In genomic region chr2:141767051-141767450, GRCh38 we compare ENCODE assay signal across 19 cellular contexts.
DNase-seq lines count a peak whose midpoint lies in the region; ATAC-seq, FAIRE-seq and TF ChIP-seq lines count a peak whose summit lies in the region.
"Had no signal": no experiment of that assay in that cellular context is flagged by ENCODE, and none has a peak within 500 bp of the region (broad histone marks: within the 10 kb centered on the region; RNA-seq: fewer than 3 reads in every experiment).

No MANE protein-coding gene starts in this region.

- H3K4me1 ChIP-seq in astrocyte (ENCODE audit: insufficient read depth, low read length): peaks cover 15% of the 10 kb centered on the region

- DNase-seq in A172 (ENCODE audit: low spot score) (peak; percentile 87), HTR-8/SVneo (ENCODE audit: insufficient read length, low spot score) (peak; percentile 33), astrocyte (ENCODE audit: low read depth) (peak; percentile 92), glomerular visceral epithelial cell (ENCODE audit: extremely low spot score) (peak; percentile 85), GDM1 (lab: John Stamatoyannopoulos, UW) (no peak)
- DNase-seq in effector CD4-positive, alpha-beta T cell: no peak
- DNase-seq: activated naive CD8-positive, alpha-beta T cell treated with anti-CD3 and anti-CD28 coated beads for 36 hours; NCI-H2081 treated with DMSO at 0.1 percent for 48 hours; NK-92 treated with Interleukin-12 subunit alpha and Interleukin-12 subunit beta, amount 100 ng/mL, for 24 hours; small intestine had no signal

- H4K20me1 ChIP-seq in astrocyte (ENCODE audit: insufficient read depth, low read length): no peaks in the 10 kb centered on the region

- H2AFZ ChIP-seq in astrocyte (ENCODE audit: low read depth, low read length): no peak overlapping the region

- no peaks in the 10 kb centered on the region for H3K9me3 Mint-ChIP-seq in astrocyte (ENCODE audit: unreplicated experiment)

- H3K9me3 ChIP-seq in astrocyte (ENCODE audit: insufficient read depth, low read depth, low read length): no peaks in the 10 kb centered on the region
- H3K9me3 ChIP-seq: neutrophil had no signal

- H3K27me3 ChIP-seq in astrocyte (ENCODE audit: insufficient read depth, low read length): no peaks in the 10 kb centered on the region
- H3K27me3 ChIP-seq: neutrophil had no signal

- no peak for FAIRE-seq in HTR-8/SVneo (lab: Jason Lieb, UNC)
- FAIRE-seq in astrocyte (lab: Jason Lieb, UNC): peak; percentile 45
- FAIRE-seq: A204.1, GM18507, H1, small intestine had no signal

- no peak for TF ChIP-seq CTCF in astrocyte (IDR thresholded peaks at IDR 0.05; ENCODE audit: insufficient read depth, low read depth, low read length)

- H3K27ac ChIP-seq in astrocyte (ENCODE audit: low read depth, low read length): peak overlapping the region; percentile 32
- H3K27ac ChIP-seq: coronary artery, neutrophil had no signal

- no peak overlapping the region for H3K9ac ChIP-seq in astrocyte (ENCODE audit: low read length)

- no peak overlapping the region for H3K4me3 ChIP-seq in astrocyte (ENCODE audit: insufficient read depth, low read depth, low read length)
- H3K4me3 ChIP-seq: coronary artery had no signal

- peaks cover 19% of the 10 kb centered on the region for H3K4me1 Mint-ChIP-seq in astrocyte (ENCODE audit: low read depth, unreplicated experiment)
- H3K4me1 Mint-ChIP-seq: activated naive CD8-positive, alpha-beta T cell treated with anti-CD3 and anti-CD28 coated beads for 36 hours had no signal

- H3K79me2 ChIP-seq in astrocyte (ENCODE audit: insufficient read depth, low read length): no peaks in the 10 kb centered on the region

- ATAC-seq in HG03045 (IDR thresholded peaks at IDR 0.05; ENCODE audit: unreplicated experiment): no peak
- no peak for ATAC-seq in GM19467 (IDR thresholded peaks at IDR 0.05; ENCODE audit: unreplicated experiment)
- ATAC-seq: activated CD4-positive, CD25-positive, alpha-beta regulatory T cell treated with anti-CD3 and anti-CD28 coated beads, Interleukin-2, amount 50 U/mL, for 24 hours; esophagus mucosa had no signal

- H3K27ac Mint-ChIP-seq in astrocyte (ENCODE audit: unreplicated experiment): peak overlapping the region; percentile 64
- H3K27ac Mint-ChIP-seq: activated naive CD8-positive, alpha-beta T cell treated with anti-CD3 and anti-CD28 coated beads for 36 hours had no signal

- no peaks in the 10 kb centered on the region for H3K27me3 Mint-ChIP-seq in astrocyte (ENCODE audit: low read depth, unreplicated experiment)
- H3K27me3 Mint-ChIP-seq: activated naive CD8-positive, alpha-beta T cell treated with anti-CD3 and anti-CD28 coated beads for 36 hours had no signal

- H3K4me2 ChIP-seq in astrocyte (ENCODE audit: low read length): peak overlapping the region; percentile 36

- H3K36me3 ChIP-seq in astrocyte (ENCODE audit: insufficient read depth, low read length): no peaks in the 10 kb centered on the region
- H3K36me3 ChIP-seq: neutrophil had no signal

- no peak overlapping the region for H3K4me3 Mint-ChIP-seq in astrocyte (ENCODE audit: unreplicated experiment)
- H3K4me3 Mint-ChIP-seq: activated naive CD8-positive, alpha-beta T cell treated with anti-CD3 and anti-CD28 coated beads for 36 hours had no signal

- no peaks in the 10 kb centered on the region for H3K36me3 Mint-ChIP-seq in astrocyte (ENCODE audit: low read depth, unreplicated experiment)
- H3K36me3 Mint-ChIP-seq: activated naive CD8-positive, alpha-beta T cell treated with anti-CD3 and anti-CD28 coated beads for 36 hours had no signal

Comparison
In these comparisons a context has a peak if more than half of its experiments do, and no peak if none do; other contexts are left out.
1. DNase-seq: peak in A172 (single experiment), HTR-8/SVneo (single experiment), astrocyte (single experiment) and glomerular visceral epithelial cell (single experiment); none in effector CD4-positive, alpha-beta T cell (single experiment) and GDM1 (single experiment).